ENCODE assay signal across 10 cellular contexts in the genomic region with DNA sequence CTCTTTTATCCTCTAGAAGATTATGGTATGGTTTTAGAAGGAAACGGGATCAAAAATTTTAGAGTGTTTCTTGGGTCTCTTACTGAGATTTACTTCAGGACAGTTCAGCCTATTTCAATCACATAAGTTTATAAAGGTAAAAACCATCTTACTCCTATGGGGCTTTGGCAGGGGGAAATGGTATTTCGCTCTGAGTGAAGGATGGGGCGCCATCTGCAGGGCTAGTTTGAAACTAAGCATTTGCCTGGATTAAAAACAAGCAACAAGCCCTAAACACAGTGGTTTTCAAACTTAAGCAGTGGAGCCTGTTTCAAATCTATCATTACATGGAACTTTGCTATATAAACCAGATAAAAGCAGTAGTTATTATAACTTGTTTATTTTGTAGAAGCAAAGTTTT.
DNase-seq lines count a peak whose midpoint lies in the region; ATAC-seq and TF ChIP-seq lines count a peak whose summit lies in the region.
"Had no signal": no experiment of that assay in that cellular context is flagged by ENCODE, and none has a peak within 500 bp of the region (broad histone marks: within the 10 kb centered on the region; RNA-seq: fewer than 3 reads in every experiment).

No MANE protein-coding gene starts in this region.

- peak; percentile 47 for TF ChIP-seq CTCF in chondrocyte (IDR thresholded peaks at IDR 0.05)
- no peak for TF ChIP-seq CTCF in sigmoid colon (IDR thresholded peaks at IDR 0.05)

- intact Hi-C loops in activated naive CD4-positive, alpha-beta T cell treated with anti-CD3 and anti-CD28 coated beads for 36 hours (cut with micrococcal nuclease) = no loop called here
- intact Hi-C loops in sigmoid colon (cut with DNase I) = no loop called here

- H3K27me3 Mint-ChIP-seq in activated naive CD4-positive, alpha-beta T cell treated with anti-CD3 and anti-CD28 coated beads for 36 hours (ENCODE audit: low read depth) = no peaks in the 10 kb centered on the region
- H3K27me3 Mint-ChIP-seq in chondrocyte (ENCODE audit: low read depth) = peaks cover 3% of the 10 kb centered on the region

- no peak overlapping the region for H3K4me3 Mint-ChIP-seq in activated naive CD4-positive, alpha-beta T cell treated with anti-CD3 and anti-CD28 coated beads for 36 hours
- no peak overlapping the region for H3K4me3 Mint-ChIP-seq in chondrocyte (ENCODE audit: unreplicated experiment)

- TF ChIP-seq EP300 in sigmoid colon (IDR thresholded peaks at IDR 0.05) = no peak

- no peaks in the 10 kb centered on the region for H3K36me3 Mint-ChIP-seq in activated naive CD4-positive, alpha-beta T cell treated with anti-CD3 and anti-CD28 coated beads for 36 hours (ENCODE audit: low read depth)
- no peaks in the 10 kb centered on the region for H3K36me3 Mint-ChIP-seq in chondrocyte (ENCODE audit: low read depth)

- 13 to 29% methylated on average over 3 of the region's 3 CpGs for WGBS in sigmoid colon, 2 donors

- H3K4me1 ChIP-seq in sigmoid colon = no peaks in the 10 kb centered on the region
- H3K4me1 ChIP-seq: stomach had no signal

- CTCF ChIA-PET in activated naive CD4-positive, alpha-beta T cell treated with anti-CD3 and anti-CD28 coated beads for 36 hours (lab: Charles Lee) = no interaction called here

- H3K27me3 ChIP-seq in sigmoid colon = no peaks in the 10 kb centered on the region
- H3K27me3 ChIP-seq: stomach had no signal

- H3K4me3 ChIP-seq in sigmoid colon = no peak overlapping the region
- H3K4me3 ChIP-seq: lung, stomach had no signal

- H3K27ac ChIP-seq in sigmoid colon = no peak overlapping the region
- H3K27ac ChIP-seq: stomach had no signal

- DNase-seq in activated naive CD4-positive, alpha-beta T cell treated with anti-CD3 and anti-CD28 coated beads for 36 hours = peak; percentile 9
- DNase-seq in activated naive CD4-positive, alpha-beta T cell (lab: John Stamatoyannopoulos, UW) = no peak
- DNase-seq in NCI-H1105 (lab: John Stamatoyannopoulos, UW) = peak; percentile 34
- no peak for DNase-seq in chondrocyte (ENCODE audit: low spot score)
- peak; percentile 17 for DNase-seq in superior temporal gyrus (ENCODE audit: extremely low spot score)
- no peak for DNase-seq in sigmoid colon
- DNase-seq: stomach had no signal

- no peaks in the 10 kb centered on the region for H3K4me1 Mint-ChIP-seq in activated naive CD4-positive, alpha-beta T cell treated with anti-CD3 and anti-CD28 coated beads for 36 hours (ENCODE audit: low read depth)
- no peaks in the 10 kb centered on the region for H3K4me1 Mint-ChIP-seq in chondrocyte (ENCODE audit: low read depth)

- H3K9me3 Mint-ChIP-seq in activated naive CD4-positive, alpha-beta T cell treated with anti-CD3 and anti-CD28 coated beads for 36 hours = no peaks in the 10 kb centered on the region
- H3K9me3 Mint-ChIP-seq in chondrocyte (ENCODE audit: low read depth) = no peaks in the 10 kb centered on the region

- no peak for ATAC-seq in GM19467 (IDR thresholded peaks at IDR 0.05; ENCODE audit: unreplicated experiment)
- ATAC-seq in GM18511 (IDR thresholded peaks at IDR 0.05; ENCODE audit: unreplicated experiment) = no peak

- no peak overlapping the region for H3K27ac Mint-ChIP-seq in activated naive CD4-positive, alpha-beta T cell treated with anti-CD3 and anti-CD28 coated beads for 36 hours
- no peak overlapping the region for H3K27ac Mint-ChIP-seq in chondrocyte (ENCODE audit: unreplicated experiment)

- H3K36me3 ChIP-seq in sigmoid colon = no peaks in the 10 kb centered on the region
- H3K36me3 ChIP-seq: stomach had no signal

- TF ChIP-seq POLR2A in sigmoid colon (IDR thresholded peaks at IDR 0.05) = no peak

- no peaks in the 10 kb centered on the region for H3K9me3 ChIP-seq in sigmoid colon
- H3K9me3 ChIP-seq: stomach had no signal

Comparison
In these comparisons a context has a peak if more than half of its experiments do, and no peak if none do; other contexts are left out.
1. DNase-seq: peak in activated naive CD4-positive, alpha-beta T cell treated with anti-CD3 and anti-CD28 coated beads for 36 hours (single experiment), NCI-H1105 (single experiment) and superior temporal gyrus (single experiment); none in activated naive CD4-positive, alpha-beta T cell (0 of 4), chondrocyte (single experiment) and sigmoid colon (single experiment).